16 cellular contexts compared by ENCODE assay signal in the genomic region with DNA sequence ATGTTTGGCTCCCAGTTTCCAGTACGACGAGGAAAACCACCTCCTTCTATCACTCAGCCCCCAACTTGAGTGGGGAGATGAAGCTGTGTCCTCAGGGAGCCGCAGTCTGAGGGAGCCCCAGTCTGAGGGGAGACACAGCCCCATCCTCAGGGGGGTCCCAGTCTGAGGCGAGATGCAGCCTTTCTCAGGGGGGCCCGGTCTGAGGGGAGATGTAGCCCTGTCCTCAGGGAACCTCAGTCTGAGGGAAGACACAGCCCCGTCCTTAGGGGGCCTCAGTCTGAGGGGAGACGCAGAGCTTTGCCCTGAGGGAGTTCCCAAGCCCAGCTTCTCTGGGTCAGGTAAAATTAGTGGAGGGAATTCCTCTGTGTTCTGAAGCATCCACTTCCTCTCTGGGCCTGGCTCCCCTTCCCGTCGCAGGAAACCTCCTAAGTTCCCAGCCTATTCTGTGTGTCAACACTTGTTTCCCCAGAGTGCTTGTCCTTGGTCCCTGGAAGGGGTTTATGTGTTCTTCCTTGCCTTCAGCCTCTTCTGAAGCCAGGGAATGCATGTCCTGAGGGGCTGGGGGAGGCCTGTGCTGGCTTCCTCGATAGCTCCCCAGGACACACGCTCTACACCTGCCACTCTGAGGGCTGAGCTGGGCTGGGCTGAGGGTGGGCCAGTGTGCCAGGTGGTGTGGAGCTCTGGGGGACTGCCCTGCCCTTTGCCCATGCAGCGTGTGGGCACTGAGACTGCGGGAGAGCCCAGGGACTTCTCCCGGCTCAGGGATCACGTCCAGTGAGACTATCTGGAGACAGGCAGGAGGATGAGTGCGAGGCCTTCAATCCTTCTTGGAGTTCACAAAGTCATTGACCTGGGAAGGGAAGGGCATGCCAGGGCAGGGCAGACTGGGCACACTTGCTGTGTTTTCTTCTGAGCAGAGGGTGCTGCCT.
"Had no signal": no experiment of that assay in that cellular context is flagged by ENCODE, and none has a peak within 500 bp of the region (broad histone marks: within the 10 kb centered on the region; RNA-seq: fewer than 3 reads in every experiment).

No MANE protein-coding gene starts in this region.

- H3K4me3 ChIP-seq: skin epidermis, tibial artery had no signal

- DNase-seq: activated CD4-positive, alpha-beta T cell treated with anti-CD3 and anti-CD28 coated beads for 1 hour; activated CD4-positive, alpha-beta T cell treated with anti-CD3 and anti-CD28 coated beads, Interleukin-2, amount 50 U/mL, for 48 hours; activated CD8-positive, alpha-beta memory T cell treated with anti-CD3 and anti-CD28 coated beads, Interleukin-2, amount 10 ng/mL, durations not matched to agents 7 days and 5 days; activated effector memory CD4-positive, alpha-beta T cell treated with anti-CD3 and anti-CD28 coated beads, Interleukin-2, amount 50 U/mL, for 16 hours; activated T-cell treated with anti-CD3 and anti-CD28 coated beads, Interleukin-2, amount 50 U/mL, for 4 hours; amygdala; cerebellar nuclear complex; dermis blood vessel endothelial cell; foreskin melanocyte; head of caudate nucleus; left colon; nephron progenitor cell; tibial artery had no signal

- ATAC-seq: activated CD8-positive, alpha-beta memory T cell treated with anti-CD3 and anti-CD28 coated beads, Interleukin-2, amount 10 ng/mL, durations not matched to agents 7 days and 5 days; activated T-cell treated with anti-CD3 and anti-CD28 coated beads, Interleukin-2, amount 50 U/mL, for 4 hours had no signal

- H3K36me3 ChIP-seq: tibial artery had no signal

- H3K27ac ChIP-seq: skin epidermis, tibial artery had no signal

- H3K27ac Mint-ChIP-seq: activated CD8-positive, alpha-beta memory T cell treated with anti-CD3 and anti-CD28 coated beads, Interleukin-2, amount 10 ng/mL, durations not matched to agents 7 days and 5 days; activated naive CD8-positive, alpha-beta T cell; nephron progenitor cell had no signal

- H3K4me3 Mint-ChIP-seq: activated CD8-positive, alpha-beta memory T cell treated with anti-CD3 and anti-CD28 coated beads, Interleukin-2, amount 10 ng/mL, durations not matched to agents 7 days and 5 days; activated naive CD8-positive, alpha-beta T cell; activated T-cell treated with anti-CD3 and anti-CD28 coated beads, Interleukin-2, amount 50 U/mL, for 4 hours; nephron progenitor cell had no signal

- H3K4me1 ChIP-seq: tibial artery had no signal

- H3K9me3 ChIP-seq: tibial artery had no signal

- H3K9me3 Mint-ChIP-seq: activated T-cell treated with anti-CD3 and anti-CD28 coated beads, Interleukin-2, amount 50 U/mL, for 4 hours; memory B cell; nephron progenitor cell had no signal

- H3K36me3 Mint-ChIP-seq: activated CD8-positive, alpha-beta memory T cell treated with anti-CD3 and anti-CD28 coated beads, Interleukin-2, amount 10 ng/mL, durations not matched to agents 7 days and 5 days; activated naive CD8-positive, alpha-beta T cell; memory B cell had no signal
